Comparison of ENCODE assay signal across 17 cellular contexts in the genomic region with DNA sequence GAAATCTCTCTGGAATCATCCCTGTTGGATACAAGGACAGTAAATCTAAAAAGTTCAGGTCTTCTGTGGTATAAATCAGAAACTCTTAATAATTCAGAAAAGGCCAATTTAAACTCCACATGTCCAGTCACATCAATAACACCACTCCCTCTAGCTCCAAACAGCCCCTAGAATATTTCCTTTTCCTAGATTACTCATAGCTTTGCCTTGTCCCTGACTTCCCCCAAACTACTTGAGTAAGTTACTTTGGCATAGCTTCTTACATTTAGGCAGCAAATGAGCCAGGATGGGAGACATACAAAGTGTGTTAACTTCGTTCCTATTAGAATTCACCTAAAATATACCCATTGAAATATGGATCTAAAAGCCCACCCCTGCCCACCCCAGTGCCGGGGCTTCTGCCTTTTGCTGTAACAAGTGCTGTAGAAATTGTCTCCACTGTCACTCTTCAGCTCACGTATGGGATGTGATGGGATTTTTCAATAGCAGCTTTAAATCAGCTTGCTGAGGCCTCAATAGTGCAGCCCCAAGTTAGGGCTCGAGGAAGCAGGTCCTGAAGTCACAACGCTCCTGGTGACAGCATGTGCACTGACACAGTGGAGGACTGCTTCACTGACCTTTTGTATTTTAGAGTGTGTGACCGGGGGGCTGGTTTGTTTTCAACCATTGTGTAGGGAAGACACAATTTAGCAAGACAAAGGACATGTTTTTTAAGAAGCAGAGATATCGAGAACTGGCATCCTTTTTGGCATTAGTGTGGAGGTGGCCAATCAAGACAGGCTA.
A peak's percentile ranks its signal among the peaks of the same experiment; 100 is the strongest.
DNase-seq lines count a peak whose midpoint lies in the region; FAIRE-seq and TF ChIP-seq lines count a peak whose summit lies in the region.
"Had no signal": no experiment of that assay in that cellular context is flagged by ENCODE, and none has a peak within 500 bp of the region (broad histone marks: within the 10 kb centered on the region; RNA-seq: fewer than 3 reads in every experiment).

No MANE protein-coding gene starts in this region.

- BruUV-seq in endothelial cell of umbilical vein (replicated peaks; lab: Mats Ljungman, UMichigan) = no TSS peak

- FAIRE-seq in astrocyte (lab: Jason Lieb, UNC) = no peak
- FAIRE-seq in endothelial cell of umbilical vein (lab: Jason Lieb, UNC) = peak; percentile 82
- FAIRE-seq: GM12891, H1 had no signal

- H4K20me1 ChIP-seq in astrocyte (ENCODE audit: insufficient read depth, low read length) = no peaks in the 10 kb centered on the region
- no peaks in the 10 kb centered on the region for H4K20me1 ChIP-seq in endothelial cell of umbilical vein (replicated peaks; ENCODE audit: control insufficient read depth, extremely low read depth, insufficient read depth, low read length)

- no peaks in the 10 kb centered on the region for H3K27me3 ChIP-seq in astrocyte (ENCODE audit: insufficient read depth, low read length)
- peaks cover 0 to 3% of the 10 kb centered on the region in 2 experiments for H3K27me3 ChIP-seq in endothelial cell of umbilical vein (ENCODE audit: control insufficient read depth in 2 of 2, insufficient read depth in 2 of 2, low read length in 2 of 2)

- H3K36me3 Mint-ChIP-seq in astrocyte (ENCODE audit: low read depth, unreplicated experiment) (no peaks in the 10 kb centered on the region), neural crest cell (ENCODE audit: low read depth) (no peaks in the 10 kb centered on the region)

- intact Hi-C loops in endothelial cell of umbilical vein (cut with micrococcal nuclease) = no loop called here

- peaks cover 15% of the 10 kb centered on the region for H3K4me1 Mint-ChIP-seq in astrocyte (ENCODE audit: low read depth, unreplicated experiment)
- peaks cover 32% of the 10 kb centered on the region for H3K4me1 Mint-ChIP-seq in neural crest cell

- H3K27ac Mint-ChIP-seq in astrocyte (ENCODE audit: unreplicated experiment) (no peak overlapping the region), neural crest cell (ENCODE audit: unreplicated experiment) (peak overlapping the region; percentile 73)

- H2AFZ ChIP-seq in astrocyte (ENCODE audit: low read depth, low read length) = no peak overlapping the region
- H2AFZ ChIP-seq in endothelial cell of umbilical vein (ENCODE audit: low read depth, low read length) = peak overlapping the region; percentile 29

- TF ChIP-seq POLR2A in endothelial cell of umbilical vein (IDR thresholded peaks at IDR 0.05; ENCODE audit: low read depth, low read length) = no peak

- no peaks in the 10 kb centered on the region for H3K9me3 Mint-ChIP-seq in astrocyte (ENCODE audit: unreplicated experiment)
- no peaks in the 10 kb centered on the region for H3K9me3 Mint-ChIP-seq in neural crest cell

- DNase-seq in HT1080 (ENCODE audit: low read depth) (peak; percentile 48), astrocyte (ENCODE audit: low read depth) (peak; percentile 1), endothelial cell of umbilical vein (ENCODE audit: low read depth, low spot score) (peak; percentile 69), neural crest cell (ENCODE audit: low read depth, low spot score) (no peak), SKM-1 (lab: John Stamatoyannopoulos, UW; ENCODE audit: unreplicated experiment) (no peak), kidney glomerular epithelial cell (lab: John Stamatoyannopoulos, UW) (no peak), NCI-H748 treated with DMSO at 0.1 percent for 48 hours (lab: John Stamatoyannopoulos, UW) (no peak), medulla oblongata (ENCODE audit: extremely low spot score) (no peak)
- DNase-seq: DND-41, GF-D8, KBM-7, NCI-H146, NCI-H2227 treated with DMSO at 0.1 percent for 48 hours, NCI-H526, SIG-M5 had no signal

- H3K27me3 Mint-ChIP-seq in astrocyte (ENCODE audit: low read depth, unreplicated experiment) (peaks cover 9% of the 10 kb centered on the region), neural crest cell (ENCODE audit: low read depth) (no peaks in the 10 kb centered on the region)

- POLR2A ChIA-PET in endothelial cell of umbilical vein (lab: Charles Lee) = no interaction called here

- no peaks in the 10 kb centered on the region for H3K9me1 ChIP-seq in endothelial cell of umbilical vein (replicated peaks; ENCODE audit: control insufficient read depth, extremely low read depth, insufficient read depth, low read length)

- H3K4me3 Mint-ChIP-seq in astrocyte (ENCODE audit: unreplicated experiment) = no peak overlapping the region
- H3K4me3 Mint-ChIP-seq in neural crest cell = peak overlapping the region; percentile 45

- dilution Hi-C loops in endothelial cell of umbilical vein (cut with MboI; ENCODE audit: extremely low pct_ligation_motif_present, low sequenced_read_pairs) = no loop called here

- H3K9me3 ChIP-seq in astrocyte (ENCODE audit: insufficient read depth, low read depth, low read length) = no peaks in the 10 kb centered on the region
- no peaks in the 10 kb centered on the region for H3K9me3 ChIP-seq in endothelial cell of umbilical vein (replicated peaks; ENCODE audit: control insufficient read depth, insufficient read depth, low read length)

- TF ChIP-seq CTCF in astrocyte (IDR thresholded peaks at IDR 0.05; ENCODE audit: insufficient read depth, low read depth, low read length) (no peak), endothelial cell of umbilical vein (IDR thresholded peaks at IDR 0.05; ENCODE audit: extremely low read depth in 1 of 2, insufficient read depth in 1 of 2, low read depth in 1 of 2, low read length in 2 of 2) (no peak), neural crest cell (conservative IDR thresholded peaks at IDR 0.05) (no peak)

- H3K4me1 ChIP-seq in astrocyte (ENCODE audit: insufficient read depth, low read length) (peaks cover 6% of the 10 kb centered on the region), endothelial cell of umbilical vein (ENCODE audit: control insufficient read depth, extremely low read depth, insufficient read depth, low read length) (peaks cover 22% of the 10 kb centered on the region)

- H3K4me2 ChIP-seq in astrocyte (ENCODE audit: low read length) = no peak overlapping the region
- H3K4me2 ChIP-seq in endothelial cell of umbilical vein (ENCODE audit: insufficient read depth, low read length) = no peak overlapping the region

- H3K79me2 ChIP-seq in astrocyte (ENCODE audit: insufficient read depth, low read length) = no peaks in the 10 kb centered on the region
- no peaks in the 10 kb centered on the region for H3K79me2 ChIP-seq in endothelial cell of umbilical vein (ENCODE audit: control insufficient read depth, insufficient read depth, low read length)

- no peak overlapping the region for H3K27ac ChIP-seq in astrocyte (ENCODE audit: low read depth, low read length)
- H3K27ac ChIP-seq in endothelial cell of umbilical vein (ENCODE audit: insufficient read depth, low read depth, low read length) = no peak overlapping the region

- CTCF ChIA-PET in endothelial cell of umbilical vein (lab: Charles Lee) = interaction anchor here (1.4 to 1.6 kb wide), 2 partner anchors 10 to 88 kb away, joined by 3 read pairs; no protein-coding TSS in a partner anchor

- H3K4me3 ChIP-seq in astrocyte (ENCODE audit: insufficient read depth, low read depth, low read length) (no peak overlapping the region), endothelial cell of umbilical vein (replicated peaks in 1 of 3; ENCODE audit: insufficient read depth in 1 of 3, low read depth in 1 of 3, low read length in 3 of 3) (no peak overlapping the region)

- H3K9ac ChIP-seq in astrocyte (ENCODE audit: low read length) = no peak overlapping the region
- no peak overlapping the region for H3K9ac ChIP-seq in endothelial cell of umbilical vein (replicated peaks; ENCODE audit: extremely low read depth, insufficient read depth, low read length)

- H3K36me3 ChIP-seq in astrocyte (ENCODE audit: insufficient read depth, low read length) = no peaks in the 10 kb centered on the region
- no peaks in the 10 kb centered on the region for H3K36me3 ChIP-seq in endothelial cell of umbilical vein (ENCODE audit: control insufficient read depth in 2 of 2, extremely low read depth in 1 of 2, insufficient read depth in 2 of 2, low read length in 2 of 2)

TF ChIP-seq in endothelial cell of umbilical vein, 7 proteins besides CTCF, POLR2A, EP300 and RAD21:
- TF ChIP-seq POLR2AphosphoS5 (IDR thresholded peaks at IDR 0.05; ENCODE audit: insufficient read depth, low read depth, low read length) = no peak
- no peak for TF ChIP-seq EZH2 (IDR thresholded peaks at IDR 0.05; ENCODE audit: borderline replicate concordance, low read depth, low read length, severe bottlenecking)
- no peak for TF ChIP-seq MYC (IDR thresholded peaks at IDR 0.05; ENCODE audit: low read depth, low read length)
- TF ChIP-seq GATA2 (IDR thresholded peaks at IDR 0.05; ENCODE audit: insufficient read depth, insufficient read length, low read depth, low read length) = no peak
- TF ChIP-seq, protein P1, sequence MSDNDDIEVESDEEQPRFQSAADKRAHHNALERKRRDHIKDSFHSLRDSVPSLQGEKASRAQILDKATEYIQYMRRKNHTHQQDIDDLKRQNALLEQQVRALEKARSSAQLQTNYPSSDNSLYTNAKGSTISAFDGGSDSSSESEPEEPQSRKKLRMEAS (IDR thresholded peaks at IDR 0.05; ENCODE audit: insufficient read depth, insufficient read length) = no peak
- peak; percentile 63 for TF ChIP-seq FOS (IDR thresholded peaks at IDR 0.05; ENCODE audit: borderline replicate concordance, insufficient read depth, low read length)
- TF ChIP-seq JUN (IDR thresholded peaks at IDR 0.05; ENCODE audit: borderline replicate concordance, insufficient read depth, insufficient read length, low read depth) = peak; percentile 15

Comparison
In these comparisons a context has a peak if more than half of its experiments do, and no peak if none do; other contexts are left out.
1. DNase-seq: peak in HT1080 (single experiment), astrocyte (single experiment) and endothelial cell of umbilical vein (single experiment); none in neural crest cell (single experiment), SKM-1 (single experiment), kidney glomerular epithelial cell (single experiment), NCI-H748 treated with DMSO at 0.1 percent for 48 hours (single experiment) and medulla oblongata (single experiment).